31 cellular contexts compared by ENCODE assay signal in genomic region chr14:35752380-35752779, GRCh38.
"Had no signal": no experiment of that assay in that cellular context is flagged by ENCODE, and none has a peak within 500 bp of the region (broad histone marks: within the 10 kb centered on the region; RNA-seq: fewer than 3 reads in every experiment).

No MANE protein-coding gene starts in this region.

- H3K36me3 ChIP-seq: brain microvascular endothelial cell, breast epithelium had no signal

- H3K4me3 ChIP-seq: adrenal gland, body of pancreas, breast epithelium had no signal

- H3K27ac Mint-ChIP-seq: activated B cell treated with CpG ODN at 0.5 μM for 24 hours; activated CD4-positive, alpha-beta memory T cell treated with anti-CD3 and anti-CD28 coated beads for 36 hours; activated CD4-positive, alpha-beta T cell treated with anti-CD3 and anti-CD28 coated beads, Interleukin-2, amount 10 ng/mL, durations not matched to agents 24 days and 14 days; activated CD8-positive, alpha-beta memory T cell treated with anti-CD3 and anti-CD28 coated beads, Interleukin-2, amount 10 ng/mL, durations not matched to agents 7 days and 5 days; activated CD8-positive, alpha-beta T cell treated with anti-CD3 and anti-CD28 coated beads for 36 hours; activated naive CD4-positive, alpha-beta T cell treated with anti-CD3 and anti-CD28 coated beads for 36 hours; activated naive CD4-positive, alpha-beta T cell treated with anti-CD3 and anti-CD28 coated beads, Interleukin-2, amount 50 U/mL, for 24 hours; activated naive CD8-positive, alpha-beta T cell treated with anti-CD3 and anti-CD28 coated beads for 36 hours; activated T-cell treated with anti-CD3 and anti-CD28 coated beads, Interleukin-2, amount 50 U/mL, for 24 hours; T-helper 1 cell treated with Interleukin-12 subunit alpha and Interleukin-12 subunit beta and Interleukin-4 antibody, amounts not matched to agents 30 μg/mL and 1 μg/mL, for 36 hours; T-helper 2 cell treated with Interferon-gamma antibody and Interleukin-4, amounts not matched to agents 5 μg/mL and 100 μg/mL, for 36 hours had no signal

- DNase-seq: activated B cell treated with CpG ODN at 0.5 μM for 24 hours; activated CD4-positive, alpha-beta memory T cell treated with anti-CD3 and anti-CD28 coated beads for 36 hours; activated CD4-positive, alpha-beta T cell treated with anti-CD3 and anti-CD28 coated beads for 4 hours; activated CD4-positive, alpha-beta T cell treated with anti-CD3 and anti-CD28 coated beads, Interleukin-2, amount 10 ng/mL, durations not matched to agents 24 days and 14 days; activated CD4-positive, alpha-beta T cell treated with anti-CD3 and anti-CD28 coated beads, Interleukin-2, amount 50 U/mL, for 1 hour; activated CD4-positive, alpha-beta T cell treated with anti-CD3 and anti-CD28 coated beads, Interleukin-2, amount 50 U/mL, for 4 hours; activated CD4-positive, CD25-positive, alpha-beta regulatory T cell treated with anti-CD3 and anti-CD28 coated beads, Interleukin-2, amount 50 U/mL, for 72 hours; activated CD8-positive, alpha-beta memory T cell treated with anti-CD3 and anti-CD28 coated beads, Interleukin-2, amount 10 ng/mL, durations not matched to agents 7 days and 5 days; activated CD8-positive, alpha-beta memory T cell treated with anti-CD3 and anti-CD28 coated beads, Interleukin-2, amount 50 U/mL, for 48 hours; activated CD8-positive, alpha-beta T cell treated with anti-CD3 and anti-CD28 coated beads for 36 hours; activated effector memory CD4-positive, alpha-beta T cell treated with anti-CD3 and anti-CD28 coated beads, Interleukin-2, amount 50 U/mL, for 16 hours; activated gamma-delta T cell treated with Interleukin-2 at 50 U/mL for 16 hours; activated naive CD4-positive, alpha-beta T cell; activated naive CD4-positive, alpha-beta T cell treated with anti-CD3 and anti-CD28 coated beads for 36 hours; activated naive CD8-positive, alpha-beta T cell treated with anti-CD3 and anti-CD28 coated beads for 36 hours; activated T-cell treated with anti-CD3 and anti-CD28 coated beads, Interleukin-2, amount 50 U/mL, for 24 hours; activated T-cell treated with anti-CD3 and anti-CD28 coated beads, Interleukin-2, amount 50 U/mL, for 48 hours; adrenal gland; amniotic stem cell; aorta; body of pancreas; brain microvascular endothelial cell; central memory CD4-positive, alpha-beta T cell; T-helper 1 cell; T-helper 2 cell; T-helper 9 cell had no signal

- ATAC-seq: activated CD8-positive, alpha-beta memory T cell treated with anti-CD3 and anti-CD28 coated beads, Interleukin-2, amount 10 ng/mL, durations not matched to agents 7 days and 5 days; activated CD8-positive, alpha-beta T cell treated with anti-CD3 and anti-CD28 coated beads for 36 hours; body of pancreas had no signal

- H3K4me1 ChIP-seq: adrenal gland, breast epithelium had no signal

- H3K27me3 Mint-ChIP-seq: activated B cell treated with CpG ODN at 0.5 μM for 24 hours; activated CD4-positive, alpha-beta memory T cell treated with anti-CD3 and anti-CD28 coated beads for 36 hours; activated CD4-positive, alpha-beta T cell treated with anti-CD3 and anti-CD28 coated beads, Interleukin-2, amount 10 ng/mL, durations not matched to agents 24 days and 14 days; activated CD8-positive, alpha-beta memory T cell treated with anti-CD3 and anti-CD28 coated beads, Interleukin-2, amount 10 ng/mL, durations not matched to agents 7 days and 5 days; activated CD8-positive, alpha-beta T cell treated with anti-CD3 and anti-CD28 coated beads for 36 hours; activated naive CD4-positive, alpha-beta T cell treated with anti-CD3 and anti-CD28 coated beads, Interleukin-2, amount 50 U/mL, for 24 hours; activated naive CD8-positive, alpha-beta T cell treated with anti-CD3 and anti-CD28 coated beads for 36 hours; activated T-cell treated with anti-CD3 and anti-CD28 coated beads, Interleukin-2, amount 50 U/mL, for 24 hours had no signal

- H3K4me1 Mint-ChIP-seq: activated B cell treated with CpG ODN at 0.5 μM for 24 hours; activated CD8-positive, alpha-beta memory T cell treated with anti-CD3 and anti-CD28 coated beads, Interleukin-2, amount 10 ng/mL, durations not matched to agents 7 days and 5 days; activated naive CD4-positive, alpha-beta T cell treated with anti-CD3 and anti-CD28 coated beads, Interleukin-2, amount 50 U/mL, for 24 hours had no signal

- H3K9me3 ChIP-seq: adrenal gland, body of pancreas, breast epithelium had no signal

- H3K27me3 ChIP-seq: adrenal gland, body of pancreas, brain microvascular endothelial cell, breast epithelium had no signal

- H3K27ac ChIP-seq: adrenal gland, body of pancreas, brain microvascular endothelial cell, breast epithelium, VCaP had no signal

- H3K4me3 Mint-ChIP-seq: activated B cell treated with CpG ODN at 0.5 μM for 24 hours; activated CD4-positive, alpha-beta memory T cell treated with anti-CD3 and anti-CD28 coated beads for 36 hours; activated CD4-positive, alpha-beta T cell treated with anti-CD3 and anti-CD28 coated beads, Interleukin-2, amount 10 ng/mL, durations not matched to agents 24 days and 14 days; activated CD8-positive, alpha-beta memory T cell treated with anti-CD3 and anti-CD28 coated beads, Interleukin-2, amount 10 ng/mL, durations not matched to agents 7 days and 5 days; activated CD8-positive, alpha-beta T cell treated with anti-CD3 and anti-CD28 coated beads for 36 hours; activated naive CD4-positive, alpha-beta T cell treated with anti-CD3 and anti-CD28 coated beads for 36 hours; activated naive CD4-positive, alpha-beta T cell treated with anti-CD3 and anti-CD28 coated beads, Interleukin-2, amount 50 U/mL, for 24 hours; activated naive CD8-positive, alpha-beta T cell treated with anti-CD3 and anti-CD28 coated beads for 36 hours; activated T-cell treated with anti-CD3 and anti-CD28 coated beads, Interleukin-2, amount 50 U/mL, for 24 hours; T-helper 1 cell treated with Interleukin-12 subunit alpha and Interleukin-12 subunit beta and Interleukin-4 antibody, amounts not matched to agents 30 μg/mL and 1 μg/mL, for 36 hours; T-helper 2 cell treated with Interferon-gamma antibody and Interleukin-4, amounts not matched to agents 5 μg/mL and 100 μg/mL, for 36 hours had no signal

- H3K9me3 Mint-ChIP-seq: activated B cell treated with CpG ODN at 0.5 μM for 24 hours; activated CD4-positive, alpha-beta memory T cell treated with anti-CD3 and anti-CD28 coated beads for 36 hours; activated CD4-positive, alpha-beta T cell treated with anti-CD3 and anti-CD28 coated beads, Interleukin-2, amount 10 ng/mL, durations not matched to agents 24 days and 14 days; activated CD8-positive, alpha-beta T cell treated with anti-CD3 and anti-CD28 coated beads for 36 hours; activated naive CD4-positive, alpha-beta T cell treated with anti-CD3 and anti-CD28 coated beads for 36 hours; activated naive CD4-positive, alpha-beta T cell treated with anti-CD3 and anti-CD28 coated beads, Interleukin-2, amount 50 U/mL, for 24 hours; activated naive CD8-positive, alpha-beta T cell treated with anti-CD3 and anti-CD28 coated beads for 36 hours; activated T-cell treated with anti-CD3 and anti-CD28 coated beads, Interleukin-2, amount 50 U/mL, for 24 hours; T-helper 1 cell treated with Interleukin-12 subunit alpha and Interleukin-12 subunit beta and Interleukin-4 antibody, amounts not matched to agents 30 μg/mL and 1 μg/mL, for 36 hours; T-helper 2 cell treated with Interferon-gamma antibody and Interleukin-4, amounts not matched to agents 5 μg/mL and 100 μg/mL, for 36 hours had no signal
